In genomic region chr22:50258361-50259292, GRCh38 we compare ENCODE assay signal across 16 cellular contexts. TPM values are rescaled to one million over a fixed set of nuclear protein-coding genes. Genes with fewer than 3 reads are reported as not detected.
DNase-seq lines count a peak whose midpoint lies in the region; ATAC-seq and TF ChIP-seq lines count a peak whose summit lies in the region.
"Had no signal": no experiment of that assay in that cellular context is flagged by ENCODE, and none has a peak within 500 bp of the region (broad histone marks: within the 10 kb centered on the region; RNA-seq: fewer than 3 reads in every experiment).

No MANE protein-coding gene starts in this region.

- H3K4me2 ChIP-seq in SK-N-SH (0 out of 2 replicates have a peak overlapping the region, but pooled peaks have one; percentile 13), Karpas-422 (ENCODE audit: low read depth, low read length, poor library complexity, severe bottlenecking) (no peak overlapping the region)
- H3K4me2 ChIP-seq: PC-9 had no signal

- H3K9me2 ChIP-seq in SK-N-SH = no peaks in the 10 kb centered on the region
- H3K9me2 ChIP-seq in Karpas-422 (replicated peaks; ENCODE audit: insufficient read depth, low read length) = no peaks in the 10 kb centered on the region

- POLR2A ChIA-PET in SK-N-SH (lab: Yijun Ruan, JAX) = no interaction called here

- TF ChIP-seq RAD21 in SK-N-SH (IDR thresholded peaks at IDR 0.05; ENCODE audit: low read length) = no peak

- no peak for DNase-seq in SK-N-SH
- peak; percentile 53 to 68 for DNase-seq in heart right ventricle
- peak; percentile 92 to 98 for DNase-seq in gastrocnemius medialis
- DNase-seq in Karpas-422 = no peak
- DNase-seq: CD8-positive, alpha-beta memory T cell; endodermal cell; foreskin melanocyte; NCI-H1694; NCI-H446 treated with DMSO at 0.1 percent for 48 hours; PC-9; stimulated activated naive CD4-positive, alpha-beta T cell; T-cell had no signal

- H3K9me3 ChIP-seq in SK-N-SH (no peaks in the 10 kb centered on the region), heart right ventricle (no peaks in the 10 kb centered on the region), gastrocnemius medialis (no peaks in the 10 kb centered on the region), Karpas-422 (ENCODE audit: low read length) (no peaks in the 10 kb centered on the region)

- H3K27me3 ChIP-seq in SK-N-SH (ENCODE audit: insufficient read depth) = no peaks in the 10 kb centered on the region
- peaks cover 0 to 31% (median 0%) of the 10 kb centered on the region in 7 donors for H3K27me3 ChIP-seq in heart right ventricle
- no peaks in the 10 kb centered on the region for H3K27me3 ChIP-seq in gastrocnemius medialis
- H3K27me3 ChIP-seq in Karpas-422 (ENCODE audit: low read length) = no peaks in the 10 kb centered on the region

- no peak overlapping the region for H3K4me3 ChIP-seq in SK-N-SH (ENCODE audit: low read depth in 2 of 2, low read length in 1 of 2)
- H3K4me3 ChIP-seq in heart right ventricle = no peak overlapping the region
- H3K4me3 ChIP-seq in gastrocnemius medialis = peak overlapping the region; percentile 34 to 77 (median 52)
- H3K4me3 ChIP-seq in Karpas-422 (ENCODE audit: low read length) = no peak overlapping the region
- H3K4me3 ChIP-seq: PC-9 had no signal

- H3K9ac ChIP-seq in SK-N-SH = no peak overlapping the region
- no peak overlapping the region for H3K9ac ChIP-seq in Karpas-422 (ENCODE audit: low read length)

- no peak for TF ChIP-seq CTCF in SK-N-SH (IDR thresholded peaks at IDR 0.05)
- TF ChIP-seq CTCF in heart right ventricle (IDR thresholded peaks at IDR 0.05) = no peak
- TF ChIP-seq CTCF in gastrocnemius medialis (IDR thresholded peaks at IDR 0.05 in 4 of 5, conservative IDR thresholded peaks at IDR 0.05 in 1 of 5) = no peak

- H3K27ac ChIP-seq in SK-N-SH (ENCODE audit: low read depth in 2 of 2, low read length in 1 of 2) (no peak overlapping the region), heart right ventricle (peak overlapping the region in 5 of 10 donors; percentile 17 to 65 (median 52)), gastrocnemius medialis (peak overlapping the region; percentile 93 to 99 (median 98)), Karpas-422 (ENCODE audit: low read length) (no peak overlapping the region)
- H3K27ac ChIP-seq: PC-9 had no signal

- no peaks in the 10 kb centered on the region for H3F3A ChIP-seq in SK-N-SH (replicated peaks; ENCODE audit: insufficient read depth)

- peak; percentile 40 to 73 for TF ChIP-seq POLR2A in gastrocnemius medialis (IDR thresholded peaks at IDR 0.05)

- TF ChIP-seq EP300 in SK-N-SH (IDR thresholded peaks at IDR 0.05; ENCODE audit: borderline replicate concordance in 1 of 2, low read depth in 1 of 2, low read length in 1 of 2) = no peak

- WGBS in SK-N-SH (ENCODE audit: low lambda C conversion rate) = 91% methylated on average over 17 of the region's 24 CpGs
- WGBS in heart right ventricle, 2 donors = 63 to 70% methylated on average over 24 of the region's 24 CpGs

- peaks cover 27% of the 10 kb centered on the region for H3K79me2 ChIP-seq in SK-N-SH (ENCODE audit: insufficient read depth)
- peaks cover 25% of the 10 kb centered on the region for H3K79me2 ChIP-seq in Karpas-422 (ENCODE audit: low read length)

- H3K36me3 ChIP-seq in SK-N-SH (replicated peaks in 1 of 2; ENCODE audit: control insufficient read depth in 1 of 2, insufficient read depth in 2 of 2, low read length in 1 of 2) (peaks cover 0 to 26% of the 10 kb centered on the region in 2 experiments), heart right ventricle (peaks cover 0 to 16% (median 0%) of the 10 kb centered on the region in 9 donors), gastrocnemius medialis (peaks cover 0 to 11% of the 10 kb centered on the region in 2 donors), Karpas-422 (ENCODE audit: insufficient read depth, low read length) (no peaks in the 10 kb centered on the region; the same call in 1 of the 2 replicates)

- peaks cover 14 to 25% of the 10 kb centered on the region in 2 experiments; a peak in 2 of 4 replicates for H3K4me1 ChIP-seq in SK-N-SH (ENCODE audit: control insufficient read depth in 1 of 2, insufficient read depth in 2 of 2, low read depth in 1 of 2, low read length in 1 of 2)
- H3K4me1 ChIP-seq in heart right ventricle = peaks cover 6 to 48% (median 21%) of the 10 kb centered on the region in 9 donors
- peaks cover 40 to 63% of the 10 kb centered on the region in 2 donors for H3K4me1 ChIP-seq in gastrocnemius medialis
- H3K4me1 ChIP-seq in Karpas-422 (ENCODE audit: low read length) = peaks cover 23% of the 10 kb centered on the region

- H4K20me1 ChIP-seq in SK-N-SH (ENCODE audit: insufficient read depth) (no peaks in the 10 kb centered on the region), Karpas-422 (ENCODE audit: insufficient read depth, low read depth, low read length) (peaks cover 5% of the 10 kb centered on the region; the same call in 1 of the 2 replicates)

- no peak overlapping the region for H2AFZ ChIP-seq in SK-N-SH (ENCODE audit: low read depth)
- no peak overlapping the region for H2AFZ ChIP-seq in Karpas-422 (ENCODE audit: low read length)
- H2AFZ ChIP-seq: PC-9 had no signal

- in situ Hi-C loops in gastrocnemius medialis (cut with MboI; ENCODE audit: low sequenced_read_pairs in 4 of 4) = loop anchor here in 2 of 4 donors (10.0 kb wide), 2 partner anchors 66 to 76 kb away; partner anchors contain the start of gene DENND6B (in 1 of the 2)

- CTCF ChIA-PET in SK-N-SH (lab: Yijun Ruan, JAX) = interaction anchor here (1.3 to 4.7 kb wide), 4 partner anchors 18 to 267 kb away, joined by 3 to 29 read pairs (median 7); partner anchors contain the start of genes DENND6B and SCO2

- intact Hi-C loops in heart right ventricle (cut with DNase I) = loop anchor here in 1 of 10 donors (5.0 kb wide), 1 partner anchor 79 kb away; no protein-coding TSS in a partner anchor
- intact Hi-C loops in gastrocnemius medialis (cut with DNase I; ENCODE audit: low total_unique reads) = loop anchor here (1.0 to 2.0 kb wide), 2 partner anchors 14 to 296 kb away; no protein-coding TSS in a partner anchor

- ATAC-seq in SK-N-SH treated with all-trans-retinoic acid at 6 μM for 48 hours = no peak
- ATAC-seq in heart right ventricle = peak; percentile 32 to 84 (median 74)
- peak; percentile 50 to 61 for ATAC-seq in gastrocnemius medialis
- ATAC-seq in HG03196 (IDR thresholded peaks at IDR 0.05; ENCODE audit: unreplicated experiment) = no peak
- ATAC-seq: activated CD4-positive, CD25-positive, alpha-beta regulatory T cell treated with anti-CD3 and anti-CD28 coated beads, Interleukin-2, amount 50 U/mL, for 24 hours; activated naive CD4-positive, alpha-beta T cell treated with anti-CD3 and anti-CD28 coated beads, Interleukin-2, amount 50 U/mL, for 72 hours; T-cell had no signal

TF ChIP-seq in SK-N-SH, 30 proteins besides CTCF, POLR2A, EP300 and RAD21 (continues in another document):
- TF ChIP-seq RCOR1 (IDR thresholded peaks at IDR 0.05; ENCODE audit: low read length) (no peak), RXRA (IDR thresholded peaks at IDR 0.05; ENCODE audit: borderline replicate concordance, low read depth) (no peak), SIN3A (IDR thresholded peaks at IDR 0.05; ENCODE audit: borderline replicate concordance, low read depth, low read length) (no peak), MXI1 (IDR thresholded peaks at IDR 0.05; ENCODE audit: low read depth, low read length) (no peak)

RNA-seq across cellular contexts. Expression of gene MAPK12, which starts 2.9 kb away (rescaled TPM):
- polyA plus RNA-seq in SK-N-SH (2012; rRNA removed) (118 TPM in 2 replicates), heart right ventricle (10 to 100 TPM; 14.8 to 23.0 TPM)
- polyA plus RNA-seq in SK-N-SH (2012; cell fraction: cytosol; rRNA removed) = 43.8 and 58.3 TPM in 2 replicates
- polyA plus RNA-seq in SK-N-SH (2012; cell fraction: nucleus; rRNA removed) = 480 and 590 TPM in 2 replicates
- total RNA-seq in heart right ventricle (10 to 100 TPM; 10.6 to 21.9 (median 16.1) TPM), gastrocnemius medialis (100 to 1,000 TPM; 126 to 290 (median 219) TPM)
- 45.4 and 110 TPM in 2 replicates for total RNA-seq in Karpas-422 (2014; rRNA removed; shearing (Covaris generic); ENCODE audit: low replicate concordance)

RNA-seq across cellular contexts. Expression of gene HDAC10, which starts 7.6 kb away (rescaled TPM):
- 51.9 and 55.1 TPM in 2 replicates for polyA plus RNA-seq in SK-N-SH (2012; rRNA removed)
- 6.6 and 12.2 TPM in 2 replicates for polyA plus RNA-seq in SK-N-SH (2012; cell fraction: cytosol; rRNA removed)
- polyA plus RNA-seq in SK-N-SH (2012; cell fraction: nucleus; rRNA removed) = 513 and 740 TPM in 2 replicates
- 10 to 100 TPM in 6 of 10 donors, 1 to 10 TPM in 4; 7.1 to 16.7 (median 10.3) TPM for total RNA-seq in heart right ventricle
- polyA plus RNA-seq in heart right ventricle = 10 to 100 TPM in 1 of 2 donors, 1 to 10 TPM in 1; 7.9 to 20.3 TPM
- total RNA-seq in gastrocnemius medialis = 10 to 100 TPM in 2 of 4 donors, 1 to 10 TPM in 2; 4.1 to 24.9 (median 8.6) TPM
- 42.3 and 89.8 TPM in 2 replicates for total RNA-seq in Karpas-422 (2014; rRNA removed; shearing (Covaris generic); ENCODE audit: low replicate concordance)

RNA-seq across cellular contexts. Expression of gene MAPK11, which starts 11.6 kb away (rescaled TPM):
- polyA plus RNA-seq in SK-N-SH (2012; rRNA removed) = 36.0 and 38.3 TPM in 2 replicates
- polyA plus RNA-seq in SK-N-SH (2012; cell fraction: cytosol; rRNA removed) = 9.2 and 14.0 TPM in 2 replicates
- 182 and 260 TPM in 2 replicates for polyA plus RNA-seq in SK-N-SH (2012; cell fraction: nucleus; rRNA removed)
- total RNA-seq in heart right ventricle = 10 to 100 TPM in 2 of 10 donors, 1 to 10 TPM in 8; 4.3 to 11.3 (median 7.1) TPM
- polyA plus RNA-seq in heart right ventricle = 10 to 100 TPM; 11.6 to 18.0 TPM
- total RNA-seq in gastrocnemius medialis = 1 to 10 TPM; 1.8 to 4.2 (median 3.4) TPM
- 6.4 and 15.8 TPM in 2 replicates for total RNA-seq in Karpas-422 (2014; rRNA removed; shearing (Covaris generic); ENCODE audit: low replicate concordance)

RNA-seq across cellular contexts. Expression of gene TUBGCP6, which starts 13.8 kb away (rescaled TPM):
- polyA plus RNA-seq in SK-N-SH (2012; rRNA removed) (40.4 and 42.8 TPM in 2 replicates), heart right ventricle (10 to 100 TPM; 14.2 to 40.7 TPM)
- polyA plus RNA-seq in SK-N-SH (2012; cell fraction: cytosol; rRNA removed) = 4.9 and 9.1 TPM in 2 replicates
- polyA plus RNA-seq in SK-N-SH (2012; cell fraction: nucleus; rRNA removed) = 290 and 343 TPM in 2 replicates
- total RNA-seq in heart right ventricle (10 to 100 TPM; 15.5 to 23.3 (median 18.5) TPM), gastrocnemius medialis (10 to 100 TPM; 18.7 to 27.4 (median 19.2) TPM)
- 16.9 and 32.5 TPM in 2 replicates for total RNA-seq in Karpas-422 (2014; rRNA removed; shearing (Covaris generic); ENCODE audit: low replicate concordance)

RNA-seq across cellular contexts. Expression of gene PLXNB2, which starts 48.8 kb away (rescaled TPM):
- polyA plus RNA-seq in SK-N-SH (2012; rRNA removed) (85.8 and 108 TPM in 2 replicates), heart right ventricle (10 to 100 TPM; 33.5 to 71.0 TPM)
- 38.1 and 61.2 TPM in 2 replicates for polyA plus RNA-seq in SK-N-SH (2012; cell fraction: cytosol; rRNA removed)
- 385 and 523 TPM in 2 replicates for polyA plus RNA-seq in SK-N-SH (2012; cell fraction: nucleus; rRNA removed)
- total RNA-seq in heart right ventricle (100 to 1,000 TPM in 1 of 10 donors, 10 to 100 TPM in 9; 43.0 to 101 (median 57.8) TPM), gastrocnemius medialis (10 to 100 TPM in 1 of 4 donors, 1 to 10 TPM in 3; 8.0 to 11.8 (median 9.0) TPM)
- 2.6 and 7.8 TPM in 2 replicates for total RNA-seq in Karpas-422 (2014; rRNA removed; shearing (Covaris generic); ENCODE audit: low replicate concordance)

Comparison
In these comparisons a context has a peak if more than half of its experiments do, and no peak if none do; other contexts are left out.
1. DNase-seq: peak in heart right ventricle (2 of 2) and gastrocnemius medialis (2 of 2); none in SK-N-SH (single experiment) and Karpas-422 (single experiment).
2. H3K27ac ChIP-seq: peak in gastrocnemius medialis (4 of 4); none in SK-N-SH (0 of 2) and Karpas-422 (single experiment).
3. H3K4me3 ChIP-seq: peak in gastrocnemius medialis (4 of 4); none in SK-N-SH (0 of 2), heart right ventricle (0 of 10) and Karpas-422 (single experiment).
4. ATAC-seq: peak in heart right ventricle (8 of 8) and gastrocnemius medialis (2 of 2); none in SK-N-SH treated with all-trans-retinoic acid at 6 μM for 48 hours (single experiment) and HG03196 (single experiment).